In genomic region chr5:50657044-50657443, GRCh38 we compare ENCODE assay signal across 20 cellular contexts.
"Had no signal": no experiment of that assay in that cellular context is flagged by ENCODE, and none has a peak within 500 bp of the region (broad histone marks: within the 10 kb centered on the region; RNA-seq: fewer than 3 reads in every experiment).

No MANE protein-coding gene starts in this region.

- H3K27ac ChIP-seq: coronary artery, heart left ventricle, left ventricle myocardium inferior, lower lobe of right lung, ovary, testis, transverse colon had no signal

- FAIRE-seq: endometrium, frontal cortex, kidney had no signal

- ATAC-seq: esophagus mucosa; heart left ventricle; left cardiac atrium; lower lobe of right lung; right cardiac atrium; stimulated activated effector memory CD8-positive, alpha-beta T cell treated with anti-CD3 and anti-CD28 coated beads, Interleukin-12 subunit alpha, Interleukin-12 subunit beta, amount 100 ng/mL, for 72 hours; stimulated activated naive CD8-positive, alpha-beta T cell treated with anti-CD3 and anti-CD28 coated beads, Interleukin-15, Interleukin-2, amounts not matched to agents 100 U/mL and 50 U/mL, for 24 hours had no signal

- DNase-seq: effector CD8-positive, alpha-beta T cell; heart left ventricle; hippocampal formation; kidney; left cardiac atrium; left ventricle myocardium inferior; lower lobe of right lung; natural killer cell; ovary; right cardiac atrium; stimulated activated CD4-positive, alpha-beta T cell treated with anti-CD3 and anti-CD28 coated beads, Interleukin-4, amount 100 ng/mL, for 1 hour; stimulated activated CD8-positive, alpha-beta memory T cell treated with anti-CD3 and anti-CD28 coated beads, Interleukin-4, amount 100 ng/mL, for 48 hours; stimulated activated naive CD8-positive, alpha-beta T cell treated with anti-CD3 and anti-CD28 coated beads, Interleukin-15, Interleukin-2, amounts not matched to agents 100 U/mL and 50 U/mL, for 24 hours; testis; transverse colon had no signal
